ENCODE assay signal across 10 cellular contexts in genomic region chr21:45470087-45470515, GRCh38.
DNase-seq lines count a peak whose midpoint lies in the region; ATAC-seq and TF ChIP-seq lines count a peak whose summit lies in the region.
"Had no signal": no experiment of that assay in that cellular context is flagged by ENCODE, and none has a peak within 500 bp of the region (broad histone marks: within the 10 kb centered on the region; RNA-seq: fewer than 3 reads in every experiment).

No MANE protein-coding gene starts in this region.

- H3K9me3 Mint-ChIP-seq in MCF 10A (ENCODE audit: unreplicated experiment): peaks cover 7% of the 10 kb centered on the region
- no peaks in the 10 kb centered on the region for H3K9me3 Mint-ChIP-seq in nephron progenitor cell

- TF ChIP-seq CTCF in MCF 10A (IDR thresholded peaks at IDR 0.05; ENCODE audit: unreplicated experiment): no peak
- no peak for TF ChIP-seq CTCF in breast epithelium (IDR thresholded peaks at IDR 0.05)
- TF ChIP-seq CTCF in nephron progenitor cell (IDR thresholded peaks at IDR 0.05): no peak
- TF ChIP-seq CTCF in psoas muscle (IDR thresholded peaks at IDR 0.05): no peak

- H3K27me3 Mint-ChIP-seq in MCF 10A (ENCODE audit: insufficient read depth, unreplicated experiment): peaks cover 4% of the 10 kb centered on the region
- H3K27me3 Mint-ChIP-seq in nephron progenitor cell (ENCODE audit: low read depth, poor library complexity): no peaks in the 10 kb centered on the region

- no peak for DNase-seq in MCF 10A (ENCODE audit: unreplicated experiment)
- DNase-seq in breast epithelium (ENCODE audit: low spot score in 2 of 2): no peak
- no peak for DNase-seq in nephron progenitor cell
- peak; percentile 32 to 70 for DNase-seq in aorta
- DNase-seq in inferior parietal cortex (ENCODE audit: extremely low spot score): no peak
- no peak for DNase-seq in psoas muscle
- DNase-seq: activated CD8-positive, alpha-beta memory T cell treated with anti-CD3 and anti-CD28 coated beads, Interleukin-2, amount 50 U/mL, for 48 hours; SW 1271 had no signal

- POLR2A ChIA-PET in MCF 10A (lab: Yijun Ruan, JAX): interaction anchor here (1.4 kb wide), 1 partner anchor 8 kb away, joined by 3 read pairs; no protein-coding TSS in a partner anchor

- 81 to 87% methylated on average over 7 of the region's 7 CpGs for WGBS in esophagus, 2 donors
- WGBS in aorta, 2 donors: 94 to 96% methylated on average over 7 of the region's 7 CpGs
- 84 to 88% (median 84%) methylated on average over 7 of the region's 7 CpGs for WGBS in psoas muscle, 3 donors

- TF ChIP-seq POLR2A in breast epithelium (IDR thresholded peaks at IDR 0.05): no peak

- H3K27me3 ChIP-seq in breast epithelium: no peaks in the 10 kb centered on the region
- no peaks in the 10 kb centered on the region for H3K27me3 ChIP-seq in esophagus (ENCODE audit: control insufficient read depth in 1 of 2, insufficient read depth in 2 of 2, low read length in 2 of 2)
- H3K27me3 ChIP-seq in aorta (ENCODE audit: control insufficient read depth in 1 of 2, insufficient read depth in 2 of 2, low read length in 1 of 2): no peaks in the 10 kb centered on the region
- peaks cover 0 to 35% (median 8%) of the 10 kb centered on the region in 3 donors for H3K27me3 ChIP-seq in psoas muscle (ENCODE audit: insufficient read depth in 3 of 3, low read length in 2 of 3)

- H3K4me1 ChIP-seq in breast epithelium (peaks cover 9 to 14% of the 10 kb centered on the region in 2 donors), esophagus (ENCODE audit: control insufficient read depth in 2 of 2, insufficient read depth in 2 of 2, low read length in 1 of 2) (peaks cover 5 to 13% of the 10 kb centered on the region in 2 donors), aorta (ENCODE audit: control insufficient read depth in 1 of 2, insufficient read depth in 2 of 2, low read length in 2 of 2) (no peaks in the 10 kb centered on the region), psoas muscle (no peaks in the 10 kb centered on the region)

- no peak overlapping the region for H3K4me3 Mint-ChIP-seq in MCF 10A (ENCODE audit: unreplicated experiment)
- peak overlapping the region; percentile 34 for H3K4me3 Mint-ChIP-seq in nephron progenitor cell

- intact Hi-C loops in MCF 10A (cut with micrococcal nuclease): no loop called here
- intact Hi-C loops in breast epithelium (cut with DNase I; ENCODE audit: low total_unique reads): no loop called here
- intact Hi-C loops in aorta (cut with DNase I): no loop called here
- intact Hi-C loops in psoas muscle (cut with DNase I): no loop called here

- H3K27ac ChIP-seq in breast epithelium: peak overlapping the region in 1 of 2 donors; percentile 77
- H3K27ac ChIP-seq in esophagus (ENCODE audit: low read depth in 2 of 2, low read length in 1 of 2): peak overlapping the region; percentile 29 to 56
- H3K27ac ChIP-seq in aorta (ENCODE audit: low read depth in 1 of 2, low read length in 2 of 2): peak overlapping the region in 1 of 2 donors; percentile 9
- no peak overlapping the region for H3K27ac ChIP-seq in psoas muscle

- H3K4me3 ChIP-seq in breast epithelium (no peak overlapping the region), esophagus (ENCODE audit: low read depth in 1 of 2, low read length in 2 of 2) (no peak overlapping the region), aorta (ENCODE audit: low read length in 2 of 2) (no peak overlapping the region), psoas muscle (no peak overlapping the region)

- H3K36me3 ChIP-seq in breast epithelium (no peaks in the 10 kb centered on the region), esophagus (ENCODE audit: control insufficient read depth in 2 of 2, insufficient read depth in 2 of 2, low read length in 1 of 2) (peaks cover 0 to 6% of the 10 kb centered on the region in 2 donors), aorta (ENCODE audit: control insufficient read depth in 1 of 2, insufficient read depth in 2 of 2, low read length in 1 of 2) (peaks cover 3 to 4% of the 10 kb centered on the region in 2 donors), psoas muscle (ENCODE audit: insufficient read depth in 1 of 2, low read depth in 1 of 2) (peaks cover 0 to 6% of the 10 kb centered on the region in 2 donors)

- H3K27ac Mint-ChIP-seq in MCF 10A (ENCODE audit: low read depth, unreplicated experiment) (peak overlapping the region; percentile 44), nephron progenitor cell (peak overlapping the region; percentile 60)

- H3K4me1 Mint-ChIP-seq in MCF 10A (ENCODE audit: insufficient read depth, unreplicated experiment) (peaks cover 6% of the 10 kb centered on the region), nephron progenitor cell (peaks cover 45% of the 10 kb centered on the region)

- H3K36me3 Mint-ChIP-seq in MCF 10A (ENCODE audit: insufficient read depth, unreplicated experiment) (no peaks in the 10 kb centered on the region), nephron progenitor cell (ENCODE audit: low read depth) (peaks cover 11% of the 10 kb centered on the region)

- CTCF ChIA-PET in MCF 10A (lab: Yijun Ruan, JAX): interaction anchor here (0.5 to 1.3 kb wide), 7 partner anchors 164 to 488 kb away, joined by 3 to 8 read pairs (median 3); no protein-coding TSS in a partner anchor

- BruUV-seq in MCF 10A (replicated peaks; lab: Mats Ljungman, UMichigan): no TSS peak

- H3K9me3 ChIP-seq in breast epithelium: no peaks in the 10 kb centered on the region
- peaks cover 0 to 2% of the 10 kb centered on the region in 2 donors for H3K9me3 ChIP-seq in esophagus (ENCODE audit: control insufficient read depth in 2 of 2, insufficient read depth in 1 of 2, low read depth in 1 of 2, low read length in 1 of 2)
- no peaks in the 10 kb centered on the region for H3K9me3 ChIP-seq in aorta (ENCODE audit: control insufficient read depth, low read length)
- no peaks in the 10 kb centered on the region for H3K9me3 ChIP-seq in psoas muscle

- no peak for ATAC-seq in aorta (ENCODE audit: low FRiP score)
- ATAC-seq in esophagus mucosa: no peak
- no peak for ATAC-seq in psoas muscle

Comparison
In these comparisons a context has a peak if more than half of its experiments do, and no peak if none do; other contexts are left out.
1. DNase-seq: peak in aorta (2 of 2); none in MCF 10A (single experiment), breast epithelium (0 of 2), nephron progenitor cell (single experiment), inferior parietal cortex (single experiment) and psoas muscle (0 of 2).